Comparison of ENCODE assay signal across 8 cellular contexts in genomic region chrX:109890910-109891502, GRCh38.
DNase-seq lines count a peak whose midpoint lies in the region; ATAC-seq, FAIRE-seq and TF ChIP-seq lines count a peak whose summit lies in the region.

No MANE protein-coding gene starts in this region.

- intact Hi-C loops in esophagus muscularis mucosa (cut with DNase I), result no loop called here

- H3K36me3 Mint-ChIP-seq in activated CD8-positive, alpha-beta memory T cell treated with anti-CD3 and anti-CD28 coated beads, Interleukin-2, amount 10 ng/mL, durations not matched to agents 7 days and 5 days, result no peaks in the 10 kb centered on the region
- no peaks in the 10 kb centered on the region for H3K36me3 Mint-ChIP-seq in nephron (ENCODE audit: low read depth)

- CTCF ChIA-PET in A549 (lab: Yijun Ruan, JAX), result interaction anchor here (0.7 to 3.6 kb wide), 40 partner anchors 8 to 521 kb away, joined by 3 to 57 read pairs (median 5); no protein-coding TSS in a partner anchor
- CTCF ChIA-PET in activated CD8-positive, alpha-beta memory T cell treated with anti-CD3 and anti-CD28 coated beads, Interleukin-2, amount 10 ng/mL, durations not matched to agents 7 days and 5 days (lab: Charles Lee), result interaction anchor here (0.7 to 2.7 kb wide), 24 partner anchors 8 to 530 kb away, joined by 3 to 22 read pairs (median 4); partner anchors contain the start of gene TMEM164

- TF ChIP-seq EP300 in A549 (IDR thresholded peaks at IDR 0.05) (no peak), esophagus muscularis mucosa (IDR thresholded peaks at IDR 0.05) (no peak), suprapubic skin (IDR thresholded peaks at IDR 0.05) (no peak)

- no peaks in the 10 kb centered on the region for H3K9me3 Mint-ChIP-seq in activated CD8-positive, alpha-beta memory T cell treated with anti-CD3 and anti-CD28 coated beads, Interleukin-2, amount 10 ng/mL, durations not matched to agents 7 days and 5 days (ENCODE audit: low read depth)
- H3K9me3 Mint-ChIP-seq in nephron, result no peaks in the 10 kb centered on the region

- H3K4me3 Mint-ChIP-seq in activated CD8-positive, alpha-beta memory T cell treated with anti-CD3 and anti-CD28 coated beads, Interleukin-2, amount 10 ng/mL, durations not matched to agents 7 days and 5 days, result no peak overlapping the region
- no peak overlapping the region for H3K4me3 Mint-ChIP-seq in nephron

- H3K4me1 ChIP-seq in A549, result no peaks in the 10 kb centered on the region
- peaks cover 0 to 7% (median 5%) of the 10 kb centered on the region in 4 donors for H3K4me1 ChIP-seq in esophagus muscularis mucosa
- no peaks in the 10 kb centered on the region for H3K4me1 ChIP-seq in suprapubic skin

- peak; percentile 47 to 72 for DNase-seq in A549 (ENCODE audit: low read depth in 1 of 2, low spot score in 1 of 2)
- no peak for DNase-seq in GM12892 (ENCODE audit: insufficient read length)
- peak; percentile 27 for DNase-seq in NCI-H82 treated with DMSO at 0.1 percent for 48 hours (lab: John Stamatoyannopoulos, UW; ENCODE audit: unreplicated experiment)
- peak; percentile 62 for DNase-seq in activated CD8-positive, alpha-beta memory T cell treated with anti-CD3 and anti-CD28 coated beads, Interleukin-2, amount 10 ng/mL, durations not matched to agents 7 days and 5 days
- no peak for DNase-seq in esophagus muscularis mucosa (ENCODE audit: extremely low spot score)
- no peak for DNase-seq in suprapubic skin (ENCODE audit: low spot score in 2 of 2)

- H3K4me2 ChIP-seq in A549, result peak overlapping the region; percentile 34; the same call in 2 of the 3 replicates

- H3K36me3 ChIP-seq in esophagus muscularis mucosa, result no peaks in the 10 kb centered on the region
- H3K36me3 ChIP-seq in suprapubic skin, result no peaks in the 10 kb centered on the region

- no peak for TF ChIP-seq POLR2A in A549 (IDR thresholded peaks at IDR 0.05; ENCODE audit: low read length)
- no peak for TF ChIP-seq POLR2A in GM12892 (IDR thresholded peaks at IDR 0.05; ENCODE audit: low read depth, low read length)
- no peak for TF ChIP-seq POLR2A in esophagus muscularis mucosa (IDR thresholded peaks at IDR 0.05; ENCODE audit: low read depth)
- TF ChIP-seq POLR2A in suprapubic skin (IDR thresholded peaks at IDR 0.05), result no peak

- ATAC-seq in A549 (peak; percentile 72 to 95), HG03196 (IDR thresholded peaks at IDR 0.05; ENCODE audit: unreplicated experiment) (peak; percentile 58)
- peak; percentile 57 for ATAC-seq in activated CD8-positive, alpha-beta memory T cell treated with anti-CD3 and anti-CD28 coated beads, Interleukin-2, amount 10 ng/mL, durations not matched to agents 7 days and 5 days

- TF ChIP-seq RAD21 in A549 (conservative IDR thresholded peaks at IDR 0.05 in 1 of 2, IDR thresholded peaks at IDR 0.05 in 1 of 2), result peak; percentile 71 to 78

- POLR2A ChIA-PET in A549 (lab: Yijun Ruan, JAX), result interaction anchor here (1.8 kb wide), 1 partner anchor 354 kb away, joined by 14 read pairs; the partner anchor contains the start of gene NXT2

- 20% methylated on average over 7 of the region's 7 CpGs for WGBS in A549 (ENCODE audit: missing lambda C conversion rate)
- 60% methylated on average over 3 of the region's 7 CpGs for WGBS in esophagus muscularis mucosa
- 31% methylated on average over 7 of the region's 7 CpGs for whole genome bisulfite sequencing in suprapubic skin

- TF ChIP-seq CTCF in A549 (IDR thresholded peaks at IDR 0.05) (peak; percentile 74), esophagus muscularis mucosa (IDR thresholded peaks at IDR 0.05) (peak; percentile 62 to 74 (median 73)), nephron (IDR thresholded peaks at IDR 0.05; ENCODE audit: unreplicated experiment in 3 of 3) (peak; percentile 87 to 94 (median 92)), suprapubic skin (IDR thresholded peaks at IDR 0.05) (peak; percentile 64 to 69)

- FAIRE-seq in A549 (lab: Jason Lieb, UNC) (peak; percentile 96), GM12892 (lab: Jason Lieb, UNC) (peak; percentile 97)

- H3K4me3 ChIP-seq in A549 (no peak overlapping the region), esophagus muscularis mucosa (no peak overlapping the region), suprapubic skin (no peak overlapping the region)

- no peaks in the 10 kb centered on the region for H3K9me3 ChIP-seq in A549
- H3K9me3 ChIP-seq in esophagus muscularis mucosa, result no peaks in the 10 kb centered on the region
- H3K9me3 ChIP-seq in suprapubic skin, result no peaks in the 10 kb centered on the region

- H3K27me3 ChIP-seq in esophagus muscularis mucosa, result no peaks in the 10 kb centered on the region
- H3K27me3 ChIP-seq in suprapubic skin, result no peaks in the 10 kb centered on the region

- no peak overlapping the region for H3K27ac Mint-ChIP-seq in activated CD8-positive, alpha-beta memory T cell treated with anti-CD3 and anti-CD28 coated beads, Interleukin-2, amount 10 ng/mL, durations not matched to agents 7 days and 5 days
- no peak overlapping the region for H3K27ac Mint-ChIP-seq in nephron

- peaks cover 12% of the 10 kb centered on the region for H3K27me3 Mint-ChIP-seq in activated CD8-positive, alpha-beta memory T cell treated with anti-CD3 and anti-CD28 coated beads, Interleukin-2, amount 10 ng/mL, durations not matched to agents 7 days and 5 days
- H3K27me3 Mint-ChIP-seq in nephron (ENCODE audit: low read depth), result peaks cover 4% of the 10 kb centered on the region

- H3K4me1 Mint-ChIP-seq in activated CD8-positive, alpha-beta memory T cell treated with anti-CD3 and anti-CD28 coated beads, Interleukin-2, amount 10 ng/mL, durations not matched to agents 7 days and 5 days, result peaks cover 1% of the 10 kb centered on the region
- no peaks in the 10 kb centered on the region for H3K4me1 Mint-ChIP-seq in nephron

- H3K27ac ChIP-seq in A549 (peak overlapping the region in 1 of 2 experiments; percentile 38; a peak in 1 of 6 replicates), esophagus muscularis mucosa (replicated peaks in 1 of 4) (no peak overlapping the region), suprapubic skin (no peak overlapping the region)

TF ChIP-seq in A549, 52 proteins besides CTCF, POLR2A, EP300 and RAD21:
- TF ChIP-seq FOSL2 (IDR thresholded peaks at IDR 0.05), result no peak
- TF ChIP-seq FOSL2 (CRISPR knock-in tag; IDR thresholded peaks at IDR 0.05), result no peak
- TF ChIP-seq SMC3 (IDR thresholded peaks at IDR 0.05), result peak; percentile 78
TF ChIP-seq in A549: peak in this region for 1.

Comparison
In these comparisons a context has a peak if more than half of its experiments do, and no peak if none do; other contexts are left out.
1. DNase-seq: peak in A549 (2 of 2), NCI-H82 treated with DMSO at 0.1 percent for 48 hours (single experiment) and activated CD8-positive, alpha-beta memory T cell treated with anti-CD3 and anti-CD28 coated beads, Interleukin-2, amount 10 ng/mL, durations not matched to agents 7 days and 5 days (single experiment); none in GM12892 (single experiment), esophagus muscularis mucosa (single experiment) and suprapubic skin (0 of 2).
2. Peak in every context shown above with its lines, with median percentiles within 50 percentile points of each other: ATAC-seq and CTCF ChIP-seq.